In genomic region chr4:42519803-42520417, GRCh38 we compare ENCODE assay signal across 8 cellular contexts.
DNase-seq lines count a peak whose midpoint lies in the region; ATAC-seq, FAIRE-seq and TF ChIP-seq lines count a peak whose summit lies in the region.

No MANE protein-coding gene starts in this region.

- ATAC-seq in GM18870 (IDR thresholded peaks at IDR 0.05; ENCODE audit: unreplicated experiment) (peak; percentile 60), mucosa of descending colon (peak; percentile 57)

- DNase-seq in COLO829 (ENCODE audit: low spot score) (peak; percentile 9), LoVo (ENCODE audit: low spot score) (peak; percentile 57), mucosa of descending colon (peak in 1 of 3 donors; percentile 83), tibial artery (peak in 1 of 2 donors; percentile 30), occipital lobe (lab: John Stamatoyannopoulos, UW) (no peak)
- peak; percentile 43 for DNase-seq in effector CD4-positive, alpha-beta T cell

- H3K36me3 ChIP-seq in mucosa of descending colon (ENCODE audit: low read depth) (no peaks in the 10 kb centered on the region), tibial artery (peaks cover 0 to 5% (median 0%) of the 10 kb centered on the region in 3 donors)

- H3K27me3 ChIP-seq in tibial artery = no peaks in the 10 kb centered on the region

- TF ChIP-seq CTCF in mucosa of descending colon (IDR thresholded peaks at IDR 0.05) (peak; percentile 33), tibial artery (IDR thresholded peaks at IDR 0.05) (peak; percentile 64 to 71)

- intact Hi-C loops in mucosa of descending colon (cut with DNase I, micrococcal nuclease) = loop anchor here (5.0 to 10.0 kb wide), 2 partner anchors 235 to 238 kb away; no protein-coding TSS in a partner anchor
- intact Hi-C loops in tibial artery (cut with DNase I; ENCODE audit: low total_unique reads) = loop anchor here (5.0 to 10.0 kb wide), 2 partner anchors 148 to 235 kb away; no protein-coding TSS in a partner anchor

- H3K27ac ChIP-seq in tibial artery = no peak overlapping the region

- H3K4me1 ChIP-seq in mucosa of descending colon (ENCODE audit: low read depth) (no peaks in the 10 kb centered on the region), tibial artery (peaks cover 0 to 13% (median 0%) of the 10 kb centered on the region in 4 donors)

- H3K9me3 ChIP-seq in mucosa of descending colon (no peaks in the 10 kb centered on the region), tibial artery (no peaks in the 10 kb centered on the region)

- FAIRE-seq in TTC549 (lab: Jason Lieb, UNC) = peak; percentile 87

- H3K4me3 ChIP-seq in mucosa of descending colon (no peak overlapping the region), tibial artery (no peak overlapping the region)
